Comparison of ENCODE assay signal across 17 cellular contexts in genomic region chr2:69007169-69007568, GRCh38. TPM values are rescaled to one million over a fixed set of nuclear protein-coding genes. Genes with fewer than 3 reads are reported as not detected.
A peak's percentile ranks its signal among the peaks of the same experiment; 100 is the strongest.
DNase-seq lines count a peak whose midpoint lies in the region; ATAC-seq and TF ChIP-seq lines count a peak whose summit lies in the region.
"Had no signal": no experiment of that assay in that cellular context is flagged by ENCODE, and none has a peak within 500 bp of the region (broad histone marks: within the 10 kb centered on the region; RNA-seq: fewer than 3 reads in every experiment).

No MANE protein-coding gene starts in this region.

- H3K27ac ChIP-seq in right atrium auricular region (no peak overlapping the region), coronary artery (no peak overlapping the region)

- DNase-seq in Right ventricle myocardium superior, result no peak
- no peak for DNase-seq in right atrium auricular region (ENCODE audit: low spot score)
- DNase-seq in AG10803 (ENCODE audit: low read depth), result peak; percentile 59
- peak; percentile 77 for DNase-seq in adipocyte (ENCODE audit: low read depth)
- peak; percentile 49 for DNase-seq in fibroblast of the aortic adventitia (ENCODE audit: low read depth)
- no peak for DNase-seq in dermis blood vessel endothelial cell
- no peak for DNase-seq in coronary artery (ENCODE audit: low spot score)
- DNase-seq: CD8-positive, alpha-beta T cell; COR-L47; DMS153; DMS79 treated with DMSO at 0.1 percent for 48 hours; GDM1; GOT3; H9 had no signal

- H3K9me3 ChIP-seq in right atrium auricular region (no peaks in the 10 kb centered on the region), adipocyte (ENCODE audit: control insufficient read depth, low read length) (peaks cover 9% of the 10 kb centered on the region)

- intact Hi-C loops in Right ventricle myocardium superior (cut with DNase I), result no loop called here

- H3K36me3 ChIP-seq in right atrium auricular region, result no peaks in the 10 kb centered on the region
- H3K36me3 ChIP-seq in adipocyte (ENCODE audit: control insufficient read depth, insufficient read depth, low read length, severe bottlenecking), result no peaks in the 10 kb centered on the region

- H3K4me1 ChIP-seq in right atrium auricular region, result peaks cover 0 to 11% of the 10 kb centered on the region in 2 donors
- peaks cover 6% of the 10 kb centered on the region for H3K4me1 ChIP-seq in adipocyte (ENCODE audit: control insufficient read depth, insufficient read depth, low read length)

- TF ChIP-seq CTCF in right atrium auricular region (IDR thresholded peaks at IDR 0.05), result no peak
- TF ChIP-seq CTCF in AG10803 (conservative IDR thresholded peaks at IDR 0.05; ENCODE audit: low read length), result no peak
- TF ChIP-seq CTCF in fibroblast of the aortic adventitia (IDR thresholded peaks at IDR 0.05; ENCODE audit: insufficient read depth, low read length), result no peak
- TF ChIP-seq CTCF in coronary artery (IDR thresholded peaks at IDR 0.05), result no peak

- H3K4me3 ChIP-seq in right atrium auricular region (no peak overlapping the region), AG10803 (ENCODE audit: low read length) (no peak overlapping the region), adipocyte (ENCODE audit: low read length) (no peak overlapping the region), fibroblast of the aortic adventitia (ENCODE audit: low read depth, low read length) (no peak overlapping the region), coronary artery (no peak overlapping the region)

- H3K9ac ChIP-seq in adipocyte (ENCODE audit: low read length), result no peak overlapping the region

- ATAC-seq in Right ventricle myocardium superior (ENCODE audit: poor library complexity) (peak; percentile 72), HG03378 (IDR thresholded peaks at IDR 0.05; ENCODE audit: unreplicated experiment) (no peak)
- ATAC-seq: CD8-positive, alpha-beta T cell; HepG2 had no signal

- no peaks in the 10 kb centered on the region for H3K27me3 ChIP-seq in right atrium auricular region
- no peaks in the 10 kb centered on the region for H3K27me3 ChIP-seq in adipocyte (replicated peaks; ENCODE audit: control insufficient read depth, insufficient read depth, low read length)

RNA-seq across cellular contexts. Expression of gene ANTXR1, which starts 5.8 kb away (rescaled TPM):
- total RNA-seq in Right ventricle myocardium superior (31.2 TPM), right atrium auricular region (10 to 100 TPM; 27.3 to 52.2 TPM), fibroblast of the aortic adventitia (ENCODE audit: low replicate concordance) (31.5 and 61.5 TPM in 2 replicates), dermis blood vessel endothelial cell (0.42 and 0.68 TPM in 2 replicates)
- total RNA-seq: CD8-positive, alpha-beta T cell had no signal

RNA-seq across cellular contexts. Expression of gene GKN1, which starts 32.7 kb away (rescaled TPM):
- not detected for total RNA-seq in Right ventricle myocardium superior
- not detected for total RNA-seq in right atrium auricular region
- total RNA-seq in fibroblast of the aortic adventitia (ENCODE audit: low replicate concordance), result not detected in 2 replicates
- total RNA-seq in dermis blood vessel endothelial cell, result not detected in 2 replicates
- total RNA-seq: A172; CD8-positive, alpha-beta T cell; H9; HepG2 had no signal

RNA-seq across cellular contexts. Expression of gene GKN2, which starts 54.5 kb away (rescaled TPM):
- total RNA-seq in Right ventricle myocardium superior, result not detected
- not detected for total RNA-seq in right atrium auricular region
- not detected in 2 replicates for total RNA-seq in fibroblast of the aortic adventitia (ENCODE audit: low replicate concordance)
- total RNA-seq in dermis blood vessel endothelial cell, result not detected in 2 replicates
- total RNA-seq: CD8-positive, alpha-beta T cell; H9; HepG2 had no signal

Comparison
In these comparisons a context has a peak if more than half of its experiments do, and no peak if none do; other contexts are left out.
1. DNase-seq: peak in AG10803 (single experiment), adipocyte (single experiment) and fibroblast of the aortic adventitia (single experiment); none in Right ventricle myocardium superior (single experiment), right atrium auricular region (single experiment), dermis blood vessel endothelial cell (single experiment) and coronary artery (single experiment).
2. RNA of gene ANTXR1, which starts 5.8 kb away (total RNA-seq): 31.5 to 61.5 TPM in fibroblast of the aortic adventitia, 27.3 to 52.2 TPM in right atrium auricular region and 31.2 TPM in Right ventricle myocardium superior (single experiment); 0.42 to 0.68 TPM in dermis blood vessel endothelial cell; every median in the first group is over 10 times any median in the second.